Comparison of ENCODE assay signal across 9 cellular contexts in the genomic region with DNA sequence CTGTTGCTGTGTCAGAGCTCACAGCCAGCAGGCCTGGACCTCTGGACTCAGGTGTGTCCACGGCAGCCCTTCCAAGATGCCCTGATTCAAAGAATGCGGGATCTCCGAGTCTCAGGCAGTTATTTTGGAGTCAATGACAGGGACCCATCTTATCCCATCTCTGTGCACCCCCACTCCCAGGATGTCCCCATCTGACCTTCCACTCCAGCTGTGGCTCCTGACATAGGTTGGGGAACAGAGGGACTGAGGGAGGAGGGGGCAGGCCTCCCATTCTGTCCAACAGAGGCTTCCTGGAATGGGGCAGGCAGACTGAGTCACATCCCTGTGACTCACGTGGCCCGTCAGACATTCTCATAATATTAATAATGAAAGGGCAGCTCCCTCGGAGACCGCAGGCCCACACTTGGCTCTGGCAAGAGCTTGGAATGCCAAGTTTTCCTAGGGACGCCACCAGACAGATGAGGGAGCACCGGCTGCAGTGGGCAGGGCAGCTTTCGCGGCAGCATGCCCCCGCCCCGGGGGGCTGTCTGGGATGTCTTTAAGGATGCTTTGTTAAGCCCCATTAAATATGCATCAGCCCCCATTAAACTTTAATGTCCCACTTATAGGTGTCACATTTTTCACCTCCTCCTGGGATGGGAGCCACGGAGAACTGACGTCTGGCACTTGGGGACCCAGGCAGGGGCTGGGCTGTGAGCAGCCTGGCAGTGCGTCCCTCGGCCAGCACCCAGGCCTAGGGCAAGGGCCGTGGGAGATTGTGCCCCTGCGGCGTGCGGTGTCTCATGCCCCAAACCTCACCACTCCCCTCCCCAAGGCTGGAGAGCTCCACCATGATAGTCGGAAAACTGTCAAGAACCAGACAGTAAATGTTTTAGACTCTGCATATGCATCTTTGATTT. TPM values are rescaled to one million over a fixed set of nuclear protein-coding genes. Genes with fewer than 3 reads are reported as not detected.
DNase-seq lines count a peak whose midpoint lies in the region; ATAC-seq and TF ChIP-seq lines count a peak whose summit lies in the region.
"Had no signal": no experiment of that assay in that cellular context is flagged by ENCODE, and none has a peak within 500 bp of the region (broad histone marks: within the 10 kb centered on the region; RNA-seq: fewer than 3 reads in every experiment).

No MANE protein-coding gene starts in this region.

- intact Hi-C loops in Caco-2 (cut with micrococcal nuclease; ENCODE audit: unreplicated experiment), result no loop called here

- no peak overlapping the region for H3K23ac ChIP-seq in mesendoderm (ENCODE audit: low read length)

- H3K27me3 ChIP-seq in mesendoderm (ENCODE audit: insufficient read depth, low read length, poor library complexity) (no peaks in the 10 kb centered on the region), Caco-2 (replicated peaks; ENCODE audit: control insufficient read depth, insufficient read depth, low read length) (no peaks in the 10 kb centered on the region)

- H3K36me3 Mint-ChIP-seq in Caco-2 (ENCODE audit: insufficient read depth, unreplicated experiment), result peaks cover 23% of the 10 kb centered on the region

- peak; percentile 95 for DNase-seq in AG10803 (ENCODE audit: low read depth)
- peak; percentile 92 for DNase-seq in NCI-H226
- peak; percentile 81 for DNase-seq in coronary artery (ENCODE audit: low spot score)
- DNase-seq in mesendoderm, result peak; percentile 40
- DNase-seq in NCI-H1930 (lab: John Stamatoyannopoulos, UW), result no peak
- no peak for DNase-seq in Caco-2
- no peak for DNase-seq in NCI-H2107 treated with DMSO at 0.1 percent for 48 hours (lab: John Stamatoyannopoulos, UW; ENCODE audit: unreplicated experiment)
- DNase-seq: naive B cell had no signal

- POLR2A ChIA-PET in Caco-2 (lab: Charles Lee), result no interaction called here

- H3K56ac ChIP-seq in mesendoderm (ENCODE audit: low read length), result no peak overlapping the region

- H3K27ac Mint-ChIP-seq in Caco-2 (ENCODE audit: unreplicated experiment), result no peak overlapping the region
- H3K27ac Mint-ChIP-seq: naive B cell had no signal

- H2BK15ac ChIP-seq in mesendoderm (replicated peaks; ENCODE audit: low read depth), result no peak overlapping the region

- no CpG with 5 or more reads among the region's 22 CpGs for WGBS in mesendoderm (ENCODE audit: extremely low coverage, insufficient coverage, low lambda C conversion rate)

- ATAC-seq in GM18502 (IDR thresholded peaks at IDR 0.05; ENCODE audit: poor library complexity, unreplicated experiment), result no peak

- CTCF ChIA-PET in Caco-2 (lab: Charles Lee), result no interaction called here

- H2BK5ac ChIP-seq in mesendoderm (ENCODE audit: low read length), result no peak overlapping the region

- H3K18ac ChIP-seq in mesendoderm (ENCODE audit: low read length), result no peak overlapping the region

- no peak overlapping the region for H4K5ac ChIP-seq in mesendoderm (ENCODE audit: low read length)

- H3K9ac ChIP-seq in mesendoderm (ENCODE audit: low read length), result no peak overlapping the region

- H3K4me3 Mint-ChIP-seq in Caco-2 (ENCODE audit: unreplicated experiment), result no peak overlapping the region
- H3K4me3 Mint-ChIP-seq: naive B cell had no signal

- H3K27ac ChIP-seq in coronary artery (no peak overlapping the region), mesendoderm (ENCODE audit: low read depth, low read length) (no peak overlapping the region)

- no peaks in the 10 kb centered on the region for H3K4me1 Mint-ChIP-seq in Caco-2 (ENCODE audit: low read depth, unreplicated experiment)

- peaks cover 11% of the 10 kb centered on the region for H3K9me3 Mint-ChIP-seq in Caco-2 (ENCODE audit: unreplicated experiment)

- H3K9me3 ChIP-seq in Caco-2, result peaks cover 10% of the 10 kb centered on the region; the same call in 1 of the 2 replicates

- no peak overlapping the region for H2BK120ac ChIP-seq in mesendoderm (ENCODE audit: low read depth, low read length)

- no peak overlapping the region for H3K4ac ChIP-seq in mesendoderm (ENCODE audit: low read depth, low read length)

- no TSS peak for BruUV-seq in Caco-2 (replicated peaks; lab: Mats Ljungman, UMichigan)

- H3K4me2 ChIP-seq in mesendoderm (ENCODE audit: low read length), result no peak overlapping the region

- no peak overlapping the region for H2AK5ac ChIP-seq in mesendoderm (ENCODE audit: low read length)

- TF ChIP-seq CTCF in AG10803 (conservative IDR thresholded peaks at IDR 0.05; ENCODE audit: low read length), result no peak; the same call in 1 of the 2 replicates
- no peak for TF ChIP-seq CTCF in coronary artery (IDR thresholded peaks at IDR 0.05)
- no peak for TF ChIP-seq CTCF in Caco-2 (IDR thresholded peaks at IDR 0.05; ENCODE audit: insufficient read depth in 1 of 2, low read depth in 1 of 2, low read length in 1 of 2, severe bottlenecking in 1 of 2, unreplicated experiment in 1 of 2)

- H3K4me3 ChIP-seq in AG10803 (ENCODE audit: low read length) (no peak overlapping the region), coronary artery (peak overlapping the region; percentile 17), mesendoderm (ENCODE audit: low read length) (no peak overlapping the region), Caco-2 (ENCODE audit: low read depth, low read length) (no peak overlapping the region)

- no peaks in the 10 kb centered on the region for H3K79me1 ChIP-seq in mesendoderm (ENCODE audit: low read length)

- no peaks in the 10 kb centered on the region for H3K36me3 ChIP-seq in mesendoderm (ENCODE audit: control insufficient read depth, insufficient read depth, low read length)
- no peaks in the 10 kb centered on the region for H3K36me3 ChIP-seq in Caco-2 (ENCODE audit: control insufficient read depth, insufficient read depth, low read length)

- H3K79me2 ChIP-seq in mesendoderm (ENCODE audit: control insufficient read depth, insufficient read depth, low read length), result no peaks in the 10 kb centered on the region

- H3K4me1 ChIP-seq in mesendoderm (ENCODE audit: control insufficient read depth, low read depth, low read length) (peaks cover 5% of the 10 kb centered on the region), Caco-2 (no peaks in the 10 kb centered on the region)

- H3K27me3 Mint-ChIP-seq in Caco-2 (ENCODE audit: insufficient read depth, unreplicated experiment), result no peaks in the 10 kb centered on the region

- H4K8ac ChIP-seq in mesendoderm (ENCODE audit: low read depth, low read length), result no peak overlapping the region

RNA-seq across cellular contexts. Expression of a gene that starts 23.6 kb away (rescaled TPM):
- 6.6 TPM for polyA plus RNA-seq in mesendoderm (2013, experiment 1 of 2)
- 6.5 TPM for polyA plus RNA-seq in mesendoderm (2013, experiment 2 of 2)
- not detected in 2 replicates for total RNA-seq in Caco-2 (2022)

RNA-seq across cellular contexts. Expression of a gene that starts 46.3 kb away (rescaled TPM):
- polyA plus RNA-seq in mesendoderm (2013, experiment 1 of 2), result 14.4 TPM
- 15.1 TPM for polyA plus RNA-seq in mesendoderm (2013, experiment 2 of 2)
- total RNA-seq in Caco-2 (2022), result 0.36 and 0.44 TPM in 2 replicates

Comparison
In these comparisons a context has a peak if more than half of its experiments do, and no peak if none do; other contexts are left out.
1. DNase-seq: peak in AG10803 (single experiment), NCI-H226 (single experiment), coronary artery (single experiment) and mesendoderm (single experiment); none in NCI-H1930 (0 of 2), Caco-2 (0 of 2) and NCI-H2107 treated with DMSO at 0.1 percent for 48 hours (single experiment).